In the genomic region with DNA sequence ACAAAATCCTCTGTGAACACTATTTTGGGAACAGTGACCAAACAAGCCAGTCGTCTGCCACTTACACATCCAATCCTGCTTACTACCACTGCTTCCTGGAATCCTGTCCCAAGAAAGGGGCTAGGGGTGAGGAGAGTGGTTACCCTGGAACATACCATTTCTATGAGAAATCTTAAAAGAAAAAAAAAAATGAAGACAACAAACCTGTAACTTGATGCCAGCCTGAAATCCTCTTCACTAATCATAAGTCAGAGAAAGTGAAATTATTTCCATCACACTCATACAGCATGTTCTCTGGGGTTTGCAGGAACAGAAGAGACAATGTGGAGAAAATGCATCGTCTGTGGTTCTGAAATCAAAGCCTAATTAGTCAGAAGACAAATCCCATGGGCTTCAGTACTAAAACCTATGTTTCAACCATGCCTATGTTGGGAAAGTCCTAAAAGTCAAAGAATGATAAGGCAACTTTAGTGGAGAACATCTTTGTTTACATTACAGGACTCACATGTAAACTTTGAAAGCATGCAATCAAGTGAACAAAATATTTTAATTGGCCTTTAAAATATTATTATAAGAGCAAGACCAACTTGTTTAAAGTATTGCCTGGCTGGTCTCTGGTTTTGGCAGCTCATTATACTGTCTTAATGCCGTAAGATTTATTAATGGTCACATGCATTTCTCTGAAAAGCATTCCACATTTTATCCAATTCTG, we compare ENCODE assay signal across 12 cellular contexts.
DNase-seq lines count a peak whose midpoint lies in the region; ATAC-seq, FAIRE-seq and TF ChIP-seq lines count a peak whose summit lies in the region.
"Had no signal": no experiment of that assay in that cellular context is flagged by ENCODE, and none has a peak within 500 bp of the region (broad histone marks: within the 10 kb centered on the region; RNA-seq: fewer than 3 reads in every experiment).

No MANE protein-coding gene starts in this region.

- H3K27ac ChIP-seq in C4-2B = peak overlapping the region; percentile 75
- H3K27ac ChIP-seq: PC-9 had no signal

- DNase-seq in RCC 7860 (ENCODE audit: low spot score) = peak; percentile 50
- peak; percentile 66 for DNase-seq in fibroblast of the aortic adventitia (ENCODE audit: low read depth)
- peak; percentile 51 for DNase-seq in retinal pigment epithelial cell (ENCODE audit: low read depth)
- DNase-seq in putamen (ENCODE audit: low spot score) = no peak
- no peak for DNase-seq in NCI-H524 treated with DMSO at 0.1 percent for 48 hours (lab: John Stamatoyannopoulos, UW)
- DNase-seq in NCI-H2171 (lab: John Stamatoyannopoulos, UW) = no peak
- DNase-seq: DND-41, KBM-7 had no signal

- FAIRE-seq in RCC 7860 (lab: Jason Lieb, UNC) = peak; percentile 77
- FAIRE-seq: endometrium had no signal

- TF ChIP-seq CTCF in C4-2B (conservative IDR thresholded peaks at IDR 0.05) (no peak), fibroblast of the aortic adventitia (IDR thresholded peaks at IDR 0.05; ENCODE audit: insufficient read depth, low read length) (no peak), retinal pigment epithelial cell (conservative IDR thresholded peaks at IDR 0.05; ENCODE audit: low read depth, low read length) (no peak)

- H3K4me3 ChIP-seq in fibroblast of the aortic adventitia (ENCODE audit: low read depth, low read length) (no peak overlapping the region), retinal pigment epithelial cell (ENCODE audit: low read length) (peak overlapping the region; percentile 1)
- H3K4me3 ChIP-seq: PC-9 had no signal

- ATAC-seq in HG03460 (IDR thresholded peaks at IDR 0.05; ENCODE audit: unreplicated experiment) = no peak

Comparison
In these comparisons a context has a peak if more than half of its experiments do, and no peak if none do; other contexts are left out.
1. DNase-seq: peak in RCC 7860 (single experiment), fibroblast of the aortic adventitia (single experiment) and retinal pigment epithelial cell (single experiment); none in putamen (single experiment), NCI-H524 treated with DMSO at 0.1 percent for 48 hours (single experiment) and NCI-H2171 (single experiment).